Comparison of ENCODE assay signal across 2 cellular contexts in the genomic region with DNA sequence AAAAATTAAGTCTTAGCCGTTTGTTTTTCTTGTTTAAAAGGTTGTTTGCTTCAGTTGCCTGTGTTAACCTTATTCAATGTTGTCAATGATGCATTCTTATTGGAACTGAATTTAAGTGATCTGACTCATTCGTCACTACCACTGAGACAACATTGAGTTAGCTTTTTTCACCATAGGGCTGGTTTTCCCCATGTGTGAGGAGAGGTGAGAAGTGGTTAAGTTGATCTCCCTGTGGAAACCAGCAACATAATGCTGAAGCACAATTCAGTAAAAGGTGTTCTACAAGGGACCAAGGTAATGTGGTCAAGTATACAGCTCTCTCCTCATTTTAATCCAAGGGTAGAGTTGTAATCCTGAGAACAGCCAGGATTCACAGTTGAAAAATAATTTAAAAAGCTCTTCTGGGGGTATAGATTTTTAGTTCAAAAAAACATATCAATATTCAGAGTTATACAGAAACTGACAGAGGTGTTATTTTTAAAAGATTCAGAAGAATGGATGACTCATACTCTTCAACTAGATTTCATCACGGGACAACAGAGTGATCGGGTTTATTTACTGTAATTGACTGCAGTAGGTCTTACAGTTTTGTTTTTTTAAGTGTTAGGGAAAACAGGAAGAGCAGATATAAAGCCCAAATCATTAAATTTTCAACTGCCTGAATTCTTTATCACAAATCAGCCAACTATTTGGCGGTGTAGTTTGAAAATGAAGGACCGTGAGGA.
TF ChIP-seq lines count a peak whose summit lies in the region.

No MANE protein-coding gene starts in this region.

TF ChIP-seq in GM23338, 12 proteins besides CTCF, POLR2A, EP300 and RAD21 (continued from another document and continues in another):
- TF ChIP-seq, protein P1, sequence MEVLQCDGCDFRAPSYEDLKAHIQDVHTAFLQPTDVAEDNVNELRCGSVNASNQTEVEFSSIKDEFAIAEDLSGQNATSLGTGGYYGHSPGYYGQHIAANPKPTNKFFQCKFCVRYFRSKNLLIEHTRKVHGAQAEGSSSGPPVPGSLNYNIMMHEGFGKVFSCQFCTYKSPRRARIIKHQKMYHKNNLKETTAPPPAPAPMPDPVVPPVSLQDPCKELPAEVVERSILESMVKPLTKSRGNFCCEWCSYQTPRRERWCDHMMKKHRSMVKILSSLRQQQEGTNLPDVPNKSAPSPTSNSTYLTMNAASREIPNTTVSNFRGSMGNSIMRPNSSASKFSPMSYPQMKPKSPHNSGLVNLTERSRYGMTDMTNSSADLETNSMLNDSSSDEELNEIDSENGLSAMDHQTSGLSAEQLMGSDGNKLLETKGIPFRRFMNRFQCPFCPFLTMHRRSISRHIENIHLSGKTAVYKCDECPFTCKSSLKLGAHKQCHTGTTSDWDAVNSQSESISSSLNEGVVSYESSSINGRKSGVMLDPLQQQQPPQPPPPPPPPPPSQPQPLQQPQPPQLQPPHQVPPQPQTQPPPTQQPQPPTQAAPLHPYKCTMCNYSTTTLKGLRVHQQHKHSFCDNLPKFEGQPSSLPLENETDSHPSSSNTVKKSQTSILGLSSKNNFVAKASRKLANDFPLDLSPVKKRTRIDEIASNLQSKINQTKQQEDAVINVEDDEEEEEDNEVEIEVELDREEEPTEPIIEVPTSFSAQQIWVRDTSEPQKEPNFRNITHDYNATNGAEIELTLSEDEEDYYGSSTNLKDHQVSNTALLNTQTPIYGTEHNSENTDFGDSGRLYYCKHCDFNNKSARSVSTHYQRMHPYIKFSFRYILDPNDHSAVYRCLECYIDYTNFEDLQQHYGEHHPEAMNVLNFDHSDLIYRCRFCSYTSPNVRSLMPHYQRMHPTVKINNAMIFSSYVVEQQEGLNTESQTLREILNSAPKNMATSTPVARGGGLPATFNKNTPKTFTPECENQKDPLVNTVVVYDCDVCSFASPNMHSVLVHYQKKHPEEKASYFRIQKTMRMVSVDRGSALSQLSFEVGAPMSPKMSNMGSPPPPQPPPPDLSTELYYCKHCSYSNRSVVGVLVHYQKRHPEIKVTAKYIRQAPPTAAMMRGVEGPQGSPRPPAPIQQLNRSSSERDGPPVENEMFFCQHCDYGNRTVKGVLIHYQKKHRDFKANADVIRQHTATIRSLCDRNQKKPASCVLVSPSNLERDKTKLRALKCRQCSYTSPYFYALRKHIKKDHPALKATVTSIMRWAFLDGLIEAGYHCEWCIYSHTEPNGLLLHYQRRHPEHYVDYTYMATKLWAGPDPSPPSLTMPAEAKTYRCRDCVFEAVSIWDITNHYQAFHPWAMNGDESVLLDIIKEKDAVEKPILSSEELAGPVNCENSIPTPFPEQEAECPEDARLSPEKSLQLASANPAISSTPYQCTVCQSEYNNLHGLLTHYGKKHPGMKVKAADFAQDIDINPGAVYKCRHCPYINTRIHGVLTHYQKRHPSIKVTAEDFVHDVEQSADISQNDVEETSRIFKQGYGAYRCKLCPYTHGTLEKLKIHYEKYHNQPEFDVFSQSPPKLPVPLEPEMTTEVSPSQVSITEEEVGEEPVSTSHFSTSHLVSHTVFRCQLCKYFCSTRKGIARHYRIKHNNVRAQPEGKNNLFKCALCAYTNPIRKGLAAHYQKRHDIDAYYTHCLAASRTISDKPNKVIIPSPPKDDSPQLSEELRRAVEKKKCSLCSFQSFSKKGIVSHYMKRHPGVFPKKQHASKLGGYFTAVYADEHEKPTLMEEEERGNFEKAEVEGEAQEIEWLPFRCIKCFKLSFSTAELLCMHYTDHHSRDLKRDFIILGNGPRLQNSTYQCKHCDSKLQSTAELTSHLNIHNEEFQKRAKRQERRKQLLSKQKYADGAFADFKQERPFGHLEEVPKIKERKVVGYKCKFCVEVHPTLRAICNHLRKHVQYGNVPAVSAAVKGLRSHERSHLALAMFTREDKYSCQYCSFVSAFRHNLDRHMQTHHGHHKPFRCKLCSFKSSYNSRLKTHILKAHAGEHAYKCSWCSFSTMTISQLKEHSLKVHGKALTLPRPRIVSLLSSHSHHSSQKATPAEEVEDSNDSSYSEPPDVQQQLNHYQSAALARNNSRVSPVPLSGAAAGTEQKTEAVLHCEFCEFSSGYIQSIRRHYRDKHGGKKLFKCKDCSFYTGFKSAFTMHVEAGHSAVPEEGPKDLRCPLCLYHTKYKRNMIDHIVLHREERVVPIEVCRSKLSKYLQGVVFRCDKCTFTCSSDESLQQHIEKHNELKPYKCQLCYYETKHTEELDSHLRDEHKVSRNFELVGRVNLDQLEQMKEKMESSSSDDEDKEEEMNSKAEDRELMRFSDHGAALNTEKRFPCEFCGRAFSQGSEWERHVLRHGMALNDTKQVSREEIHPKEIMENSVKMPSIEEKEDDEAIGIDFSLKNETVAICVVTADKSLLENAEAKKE (CRISPR knock-in tag; IDR thresholded peaks at IDR 0.05), result no peak
- TF ChIP-seq, protein P2, sequence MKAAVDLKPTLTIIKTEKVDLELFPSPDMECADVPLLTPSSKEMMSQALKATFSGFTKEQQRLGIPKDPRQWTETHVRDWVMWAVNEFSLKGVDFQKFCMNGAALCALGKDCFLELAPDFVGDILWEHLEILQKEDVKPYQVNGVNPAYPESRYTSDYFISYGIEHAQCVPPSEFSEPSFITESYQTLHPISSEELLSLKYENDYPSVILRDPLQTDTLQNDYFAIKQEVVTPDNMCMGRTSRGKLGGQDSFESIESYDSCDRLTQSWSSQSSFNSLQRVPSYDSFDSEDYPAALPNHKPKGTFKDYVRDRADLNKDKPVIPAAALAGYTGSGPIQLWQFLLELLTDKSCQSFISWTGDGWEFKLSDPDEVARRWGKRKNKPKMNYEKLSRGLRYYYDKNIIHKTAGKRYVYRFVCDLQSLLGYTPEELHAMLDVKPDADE (IDR thresholded peaks at IDR 0.05), result no peak
- TF ChIP-seq STAT1 (IDR thresholded peaks at IDR 0.05; ENCODE audit: unreplicated experiment) (no peak), ZNF114 (CRISPR knock-in tag; IDR thresholded peaks at IDR 0.05) (no peak), POLR2AphosphoS5 (IDR thresholded peaks at IDR 0.05; ENCODE audit: low read depth) (no peak), EZH2 (IDR thresholded peaks at IDR 0.05; ENCODE audit: low read depth, unreplicated experiment) (no peak), JUNB (IDR thresholded peaks at IDR 0.05; ENCODE audit: unreplicated experiment) (no peak)
- TF ChIP-seq, protein P3, sequence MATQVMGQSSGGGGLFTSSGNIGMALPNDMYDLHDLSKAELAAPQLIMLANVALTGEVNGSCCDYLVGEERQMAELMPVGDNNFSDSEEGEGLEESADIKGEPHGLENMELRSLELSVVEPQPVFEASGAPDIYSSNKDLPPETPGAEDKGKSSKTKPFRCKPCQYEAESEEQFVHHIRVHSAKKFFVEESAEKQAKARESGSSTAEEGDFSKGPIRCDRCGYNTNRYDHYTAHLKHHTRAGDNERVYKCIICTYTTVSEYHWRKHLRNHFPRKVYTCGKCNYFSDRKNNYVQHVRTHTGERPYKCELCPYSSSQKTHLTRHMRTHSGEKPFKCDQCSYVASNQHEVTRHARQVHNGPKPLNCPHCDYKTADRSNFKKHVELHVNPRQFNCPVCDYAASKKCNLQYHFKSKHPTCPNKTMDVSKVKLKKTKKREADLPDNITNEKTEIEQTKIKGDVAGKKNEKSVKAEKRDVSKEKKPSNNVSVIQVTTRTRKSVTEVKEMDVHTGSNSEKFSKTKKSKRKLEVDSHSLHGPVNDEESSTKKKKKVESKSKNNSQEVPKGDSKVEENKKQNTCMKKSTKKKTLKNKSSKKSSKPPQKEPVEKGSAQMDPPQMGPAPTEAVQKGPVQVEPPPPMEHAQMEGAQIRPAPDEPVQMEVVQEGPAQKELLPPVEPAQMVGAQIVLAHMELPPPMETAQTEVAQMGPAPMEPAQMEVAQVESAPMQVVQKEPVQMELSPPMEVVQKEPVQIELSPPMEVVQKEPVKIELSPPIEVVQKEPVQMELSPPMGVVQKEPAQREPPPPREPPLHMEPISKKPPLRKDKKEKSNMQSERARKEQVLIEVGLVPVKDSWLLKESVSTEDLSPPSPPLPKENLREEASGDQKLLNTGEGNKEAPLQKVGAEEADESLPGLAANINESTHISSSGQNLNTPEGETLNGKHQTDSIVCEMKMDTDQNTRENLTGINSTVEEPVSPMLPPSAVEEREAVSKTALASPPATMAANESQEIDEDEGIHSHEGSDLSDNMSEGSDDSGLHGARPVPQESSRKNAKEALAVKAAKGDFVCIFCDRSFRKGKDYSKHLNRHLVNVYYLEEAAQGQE (IDR thresholded peaks at IDR 0.05; ENCODE audit: unreplicated experiment), result no peak

TF ChIP-seq in WTC11, 78 proteins besides CTCF, POLR2A, EP300 and RAD21 (continued from another document):
- TF ChIP-seq, protein P4, sequence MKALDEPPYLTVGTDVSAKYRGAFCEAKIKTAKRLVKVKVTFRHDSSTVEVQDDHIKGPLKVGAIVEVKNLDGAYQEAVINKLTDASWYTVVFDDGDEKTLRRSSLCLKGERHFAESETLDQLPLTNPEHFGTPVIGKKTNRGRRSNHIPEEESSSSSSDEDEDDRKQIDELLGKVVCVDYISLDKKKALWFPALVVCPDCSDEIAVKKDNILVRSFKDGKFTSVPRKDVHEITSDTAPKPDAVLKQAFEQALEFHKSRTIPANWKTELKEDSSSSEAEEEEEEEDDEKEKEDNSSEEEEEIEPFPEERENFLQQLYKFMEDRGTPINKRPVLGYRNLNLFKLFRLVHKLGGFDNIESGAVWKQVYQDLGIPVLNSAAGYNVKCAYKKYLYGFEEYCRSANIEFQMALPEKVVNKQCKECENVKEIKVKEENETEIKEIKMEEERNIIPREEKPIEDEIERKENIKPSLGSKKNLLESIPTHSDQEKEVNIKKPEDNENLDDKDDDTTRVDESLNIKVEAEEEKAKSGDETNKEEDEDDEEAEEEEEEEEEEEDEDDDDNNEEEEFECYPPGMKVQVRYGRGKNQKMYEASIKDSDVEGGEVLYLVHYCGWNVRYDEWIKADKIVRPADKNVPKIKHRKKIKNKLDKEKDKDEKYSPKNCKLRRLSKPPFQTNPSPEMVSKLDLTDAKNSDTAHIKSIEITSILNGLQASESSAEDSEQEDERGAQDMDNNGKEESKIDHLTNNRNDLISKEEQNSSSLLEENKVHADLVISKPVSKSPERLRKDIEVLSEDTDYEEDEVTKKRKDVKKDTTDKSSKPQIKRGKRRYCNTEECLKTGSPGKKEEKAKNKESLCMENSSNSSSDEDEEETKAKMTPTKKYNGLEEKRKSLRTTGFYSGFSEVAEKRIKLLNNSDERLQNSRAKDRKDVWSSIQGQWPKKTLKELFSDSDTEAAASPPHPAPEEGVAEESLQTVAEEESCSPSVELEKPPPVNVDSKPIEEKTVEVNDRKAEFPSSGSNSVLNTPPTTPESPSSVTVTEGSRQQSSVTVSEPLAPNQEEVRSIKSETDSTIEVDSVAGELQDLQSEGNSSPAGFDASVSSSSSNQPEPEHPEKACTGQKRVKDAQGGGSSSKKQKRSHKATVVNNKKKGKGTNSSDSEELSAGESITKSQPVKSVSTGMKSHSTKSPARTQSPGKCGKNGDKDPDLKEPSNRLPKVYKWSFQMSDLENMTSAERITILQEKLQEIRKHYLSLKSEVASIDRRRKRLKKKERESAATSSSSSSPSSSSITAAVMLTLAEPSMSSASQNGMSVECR (CRISPR knock-in tag; IDR thresholded peaks at IDR 0.05; ENCODE audit: borderline replicate concordance), result no peak
- no peak for TF ChIP-seq ZNF219 (CRISPR knock-in tag; IDR thresholded peaks at IDR 0.05; ENCODE audit: borderline replicate concordance)
- no peak for TF ChIP-seq SMAD4 (CRISPR knock-in tag; IDR thresholded peaks at IDR 0.05)
- TF ChIP-seq, protein P5, sequence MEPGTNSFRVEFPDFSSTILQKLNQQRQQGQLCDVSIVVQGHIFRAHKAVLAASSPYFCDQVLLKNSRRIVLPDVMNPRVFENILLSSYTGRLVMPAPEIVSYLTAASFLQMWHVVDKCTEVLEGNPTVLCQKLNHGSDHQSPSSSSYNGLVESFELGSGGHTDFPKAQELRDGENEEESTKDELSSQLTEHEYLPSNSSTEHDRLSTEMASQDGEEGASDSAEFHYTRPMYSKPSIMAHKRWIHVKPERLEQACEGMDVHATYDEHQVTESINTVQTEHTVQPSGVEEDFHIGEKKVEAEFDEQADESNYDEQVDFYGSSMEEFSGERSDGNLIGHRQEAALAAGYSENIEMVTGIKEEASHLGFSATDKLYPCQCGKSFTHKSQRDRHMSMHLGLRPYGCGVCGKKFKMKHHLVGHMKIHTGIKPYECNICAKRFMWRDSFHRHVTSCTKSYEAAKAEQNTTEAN (CRISPR knock-in tag; IDR thresholded peaks at IDR 0.05), result no peak
- no peak for TF ChIP-seq NFYB (CRISPR knock-in tag; conservative IDR thresholded peaks at IDR 0.05; ENCODE audit: low read depth)
- TF ChIP-seq SMAD3 (CRISPR knock-in tag; IDR thresholded peaks at IDR 0.05; ENCODE audit: borderline replicate concordance), result no peak
- TF ChIP-seq EMX1 (CRISPR knock-in tag; IDR thresholded peaks at IDR 0.05), result no peak
- no peak for TF ChIP-seq CBFB (CRISPR knock-in tag; IDR thresholded peaks at IDR 0.05; ENCODE audit: low read depth)
- TF ChIP-seq, protein P6, sequence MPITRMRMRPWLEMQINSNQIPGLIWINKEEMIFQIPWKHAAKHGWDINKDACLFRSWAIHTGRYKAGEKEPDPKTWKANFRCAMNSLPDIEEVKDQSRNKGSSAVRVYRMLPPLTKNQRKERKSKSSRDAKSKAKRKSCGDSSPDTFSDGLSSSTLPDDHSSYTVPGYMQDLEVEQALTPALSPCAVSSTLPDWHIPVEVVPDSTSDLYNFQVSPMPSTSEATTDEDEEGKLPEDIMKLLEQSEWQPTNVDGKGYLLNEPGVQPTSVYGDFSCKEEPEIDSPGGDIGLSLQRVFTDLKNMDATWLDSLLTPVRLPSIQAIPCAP (CRISPR knock-in tag; IDR thresholded peaks at IDR 0.05), result no peak
TF ChIP-seq in WTC11: peak in this region for 0.
